ENCODE assay signal across 8 cellular contexts in genomic region chr20:45416917-45417316, GRCh38. TPM values are rescaled to one million over a fixed set of nuclear protein-coding genes. Genes with fewer than 3 reads are reported as not detected.
DNase-seq lines count a peak whose midpoint lies in the region; ATAC-seq and TF ChIP-seq lines count a peak whose summit lies in the region.

No MANE protein-coding gene starts in this region.

- peak overlapping the region; percentile 89 for H3K4me3 Mint-ChIP-seq in activated naive CD8-positive, alpha-beta T cell treated with anti-CD3 and anti-CD28 coated beads, Interleukin-2, amount 50 U/mL, for 24 hours
- peak overlapping the region; percentile 97 for H3K4me3 Mint-ChIP-seq in type B pancreatic cell

- no peak for TF ChIP-seq RAD21 in liver (IDR thresholded peaks at IDR 0.05)

- H3K36me3 ChIP-seq in cardiac muscle cell (peaks cover 15% of the 10 kb centered on the region), liver (ENCODE audit: control insufficient read depth in 4 of 4, insufficient read depth in 3 of 4, low read depth in 1 of 4, low read length in 3 of 4) (peaks cover 7 to 22% (median 14%) of the 10 kb centered on the region in 4 donors)

- TF ChIP-seq CTCF in cardiac muscle cell (IDR thresholded peaks at IDR 0.05; ENCODE audit: low read depth, low read length): no peak
- no peak for TF ChIP-seq CTCF in liver (IDR thresholded peaks at IDR 0.05; ENCODE audit: low read depth, low read length, missing input control)
- TF ChIP-seq CTCF in type B pancreatic cell (conservative IDR thresholded peaks at IDR 0.05): no peak

- DNase-seq in cardiac muscle cell (ENCODE audit: low read depth in 1 of 2, low spot score in 1 of 2) (no peak), left ventricle myocardium superior (no peak), type B pancreatic cell (ENCODE audit: extremely low spot score, unreplicated experiment) (peak; percentile 6), NCI-H748 treated with DMSO at 0.1 percent for 48 hours (lab: John Stamatoyannopoulos, UW) (no peak), RPMI8226 (no peak), ACHN (no peak)
- no peak for DNase-seq in activated naive CD8-positive, alpha-beta T cell treated with anti-CD3 and anti-CD28 coated beads, Interleukin-2, amount 50 U/mL, for 24 hours

- WGBS in liver: 71% methylated on average over 2 of the region's 2 CpGs

- ATAC-seq in left ventricle myocardium superior: no peak
- ATAC-seq in activated naive CD8-positive, alpha-beta T cell treated with anti-CD3 and anti-CD28 coated beads, Interleukin-2, amount 50 U/mL, for 24 hours: no peak

- H3K27ac Mint-ChIP-seq in activated naive CD8-positive, alpha-beta T cell treated with anti-CD3 and anti-CD28 coated beads, Interleukin-2, amount 50 U/mL, for 24 hours: peak overlapping the region; percentile 93
- H3K27ac Mint-ChIP-seq in type B pancreatic cell: no peak overlapping the region

- H3K27ac ChIP-seq in cardiac muscle cell (no peak overlapping the region), liver (ENCODE audit: low read depth in 1 of 2, low read length in 2 of 2) (no peak overlapping the region)

- peak overlapping the region; percentile 53 to 61 for H3K9ac ChIP-seq in liver (ENCODE audit: low read depth in 1 of 2, low read length in 2 of 2)

- H3K36me3 Mint-ChIP-seq in activated naive CD8-positive, alpha-beta T cell treated with anti-CD3 and anti-CD28 coated beads, Interleukin-2, amount 50 U/mL, for 24 hours (ENCODE audit: low read depth): peaks cover 27% of the 10 kb centered on the region
- peaks cover 10% of the 10 kb centered on the region for H3K36me3 Mint-ChIP-seq in type B pancreatic cell

- no peaks in the 10 kb centered on the region for H3K27me3 Mint-ChIP-seq in activated naive CD8-positive, alpha-beta T cell treated with anti-CD3 and anti-CD28 coated beads, Interleukin-2, amount 50 U/mL, for 24 hours
- H3K27me3 Mint-ChIP-seq in type B pancreatic cell: no peaks in the 10 kb centered on the region

- H3K9me3 ChIP-seq in cardiac muscle cell (ENCODE audit: low read depth) (no peaks in the 10 kb centered on the region), liver (ENCODE audit: control insufficient read depth in 4 of 4, low read length in 3 of 4) (no peaks in the 10 kb centered on the region)

- peak overlapping the region; percentile 78 for H3K4me3 ChIP-seq in cardiac muscle cell
- peak overlapping the region; percentile 72 to 87 (median 80) for H3K4me3 ChIP-seq in liver (ENCODE audit: low read depth in 1 of 3, low read length in 3 of 3)

- H3K4me1 ChIP-seq in cardiac muscle cell (ENCODE audit: low read depth): peaks cover 9% of the 10 kb centered on the region
- peaks cover 7 to 23% (median 12%) of the 10 kb centered on the region in 4 donors for H3K4me1 ChIP-seq in liver (ENCODE audit: control insufficient read depth in 4 of 4, insufficient read depth in 4 of 4, low read length in 3 of 4)

- no peaks in the 10 kb centered on the region for H3K9me3 Mint-ChIP-seq in activated naive CD8-positive, alpha-beta T cell treated with anti-CD3 and anti-CD28 coated beads, Interleukin-2, amount 50 U/mL, for 24 hours
- no peaks in the 10 kb centered on the region for H3K9me3 Mint-ChIP-seq in type B pancreatic cell

- in situ Hi-C loops in ACHN (cut with HindIII; ENCODE audit: low pct_ligation_motif_present, low pct_unique_long_range_greater_than_20kb, low sequenced_read_pairs): no loop called here

- H3K27me3 ChIP-seq in cardiac muscle cell: no peaks in the 10 kb centered on the region
- no peaks in the 10 kb centered on the region for H3K27me3 ChIP-seq in liver (ENCODE audit: control insufficient read depth in 4 of 4, insufficient read depth in 4 of 4, low read length in 3 of 4)

- intact Hi-C loops in left ventricle myocardium superior (cut with micrococcal nuclease): no loop called here

- H3K4me1 Mint-ChIP-seq in activated naive CD8-positive, alpha-beta T cell treated with anti-CD3 and anti-CD28 coated beads, Interleukin-2, amount 50 U/mL, for 24 hours: peaks cover 55% of the 10 kb centered on the region
- peaks cover 14% of the 10 kb centered on the region for H3K4me1 Mint-ChIP-seq in type B pancreatic cell (ENCODE audit: unreplicated experiment)

TF ChIP-seq in liver, 16 proteins besides CTCF, POLR2A, EP300 and RAD21 (continues in another document):
- no peak for TF ChIP-seq MAX (IDR thresholded peaks at IDR 0.05)
- no peak for TF ChIP-seq SP1 (IDR thresholded peaks at IDR 0.05)
- TF ChIP-seq RXRA (IDR thresholded peaks at IDR 0.05): no peak
- TF ChIP-seq HNF4G (IDR thresholded peaks at IDR 0.05): no peak
- no peak for TF ChIP-seq FOXA1 (IDR thresholded peaks at IDR 0.05)
- TF ChIP-seq ZBTB33 (IDR thresholded peaks at IDR 0.05): no peak
- no peak for TF ChIP-seq TAF1 (conservative IDR thresholded peaks at IDR 0.05)
- TF ChIP-seq ATF3 (IDR thresholded peaks at IDR 0.05): no peak
- TF ChIP-seq NR2F2 (IDR thresholded peaks at IDR 0.05): no peak
- no peak for TF ChIP-seq REST (IDR thresholded peaks at IDR 0.05)
- no peak for TF ChIP-seq HNF4A (conservative IDR thresholded peaks at IDR 0.05)
- TF ChIP-seq YY1 (IDR thresholded peaks at IDR 0.05): no peak
- TF ChIP-seq FOXA2 (IDR thresholded peaks at IDR 0.05): no peak

RNA-seq across cellular contexts. Expression of gene PIGT, which starts 1.0 kb away (rescaled TPM):
- total RNA-seq in cardiac muscle cell: 84.6 and 87.4 TPM in 2 replicates
- 150 and 156 TPM in 2 replicates for polyA plus RNA-seq in cardiac muscle cell
- total RNA-seq in left ventricle myocardium superior: 115 TPM
- total RNA-seq in liver: 10 to 100 TPM; 14.4 to 20.7 TPM
- 10 to 100 TPM; 47.6 to 64.5 TPM for polyA plus RNA-seq in liver
- total RNA-seq in type B pancreatic cell (ENCODE audit: low replicate concordance): 70.1 and 80.6 TPM in 2 replicates

RNA-seq across cellular contexts. Expression of gene DBNDD2, which starts 8.8 kb away (rescaled TPM):
- total RNA-seq in cardiac muscle cell (51.2 and 62.9 TPM in 2 replicates), left ventricle myocardium superior (339 TPM), liver (1 to 10 TPM; 2.1 to 3.2 TPM), type B pancreatic cell (ENCODE audit: low replicate concordance) (12.8 and 25.5 TPM in 2 replicates)
- polyA plus RNA-seq in cardiac muscle cell (85.4 and 89.3 TPM in 2 replicates), liver (1 to 10 TPM; 2.2 to 4.6 TPM)

RNA-seq across cellular contexts. Expression of gene TP53TG5, which starts 38.8 kb away (rescaled TPM):
- total RNA-seq in cardiac muscle cell (0.32 and 0.39 TPM in 2 replicates), left ventricle myocardium superior (2.1 TPM), liver (not detected), type B pancreatic cell (ENCODE audit: low replicate concordance) (0.57 TPM in 1 of 2 replicates, not detected in the other)
- polyA plus RNA-seq in cardiac muscle cell (3.5 and 3.8 TPM in 2 replicates), liver (not detected)

RNA-seq across cellular contexts. Expression of gene WFDC2, which starts 52.6 kb away (rescaled TPM):
- 0.95 and 3.0 TPM in 2 replicates for total RNA-seq in cardiac muscle cell
- polyA plus RNA-seq in cardiac muscle cell: 7.5 and 8.5 TPM in 2 replicates
- 1.4 TPM for total RNA-seq in left ventricle myocardium superior
- total RNA-seq in liver: not detected
- 1 to 10 TPM; 1.3 to 1.8 TPM for polyA plus RNA-seq in liver
- 64.4 and 98.9 TPM in 2 replicates for total RNA-seq in type B pancreatic cell (ENCODE audit: low replicate concordance)

RNA-seq across cellular contexts. Expression of gene SYS1, which starts 54.0 kb away (rescaled TPM):
- total RNA-seq in cardiac muscle cell: 24.5 and 28.0 TPM in 2 replicates
- polyA plus RNA-seq in cardiac muscle cell: 16.9 and 20.0 TPM in 2 replicates
- total RNA-seq in left ventricle myocardium superior: 22.6 TPM
- 10 to 100 TPM; 15.0 to 29.0 TPM for total RNA-seq in liver
- 10 to 100 TPM; 27.2 to 37.8 TPM for polyA plus RNA-seq in liver
- 29.2 and 47.4 TPM in 2 replicates for total RNA-seq in type B pancreatic cell (ENCODE audit: low replicate concordance)
